15 cellular contexts compared by ENCODE assay signal in genomic region chr16:87322360-87322759, GRCh38. TPM values are rescaled to one million over a fixed set of nuclear protein-coding genes. Genes with fewer than 3 reads are reported as not detected.
DNase-seq lines count a peak whose midpoint lies in the region; ATAC-seq and TF ChIP-seq lines count a peak whose summit lies in the region.
"Had no signal": no experiment of that assay in that cellular context is flagged by ENCODE, and none has a peak within 500 bp of the region (broad histone marks: within the 10 kb centered on the region; RNA-seq: fewer than 3 reads in every experiment).

No MANE protein-coding gene starts in this region.

- H3K4me1 Mint-ChIP-seq in glutamatergic neuron (ENCODE audit: low read depth, unreplicated experiment): peaks cover 38% of the 10 kb centered on the region

- no peak for TF ChIP-seq CTCF in right atrium auricular region (IDR thresholded peaks at IDR 0.05)
- TF ChIP-seq CTCF in glutamatergic neuron (IDR thresholded peaks at IDR 0.05; ENCODE audit: partially characterized antibody, unreplicated experiment): no peak

- intact Hi-C loops in right cardiac atrium (cut with DNase I): loop anchor here in 3 of 4 donors (5.0 to 10.0 kb wide), 2 partner anchors 52 to 60 kb away; partner anchors contain the start of gene FBXO31 (in 2 of the 3)
- intact Hi-C loops in posterior vena cava (cut with DNase I): loop anchor here in 1 of 2 donors (10.0 kb wide), 1 partner anchor 52 kb away; no protein-coding TSS in a partner anchor

- H3K27me3 Mint-ChIP-seq in glutamatergic neuron (ENCODE audit: unreplicated experiment): peaks cover 9% of the 10 kb centered on the region
- H3K27me3 Mint-ChIP-seq: CD4-positive, alpha-beta T cell had no signal

- DNase-seq in right cardiac atrium (peak in 2 of 3 donors; percentile 17 to 37), right atrium auricular region (ENCODE audit: low spot score) (no peak), glutamatergic neuron (peak; percentile 25), posterior vena cava (ENCODE audit: low spot score) (peak; percentile 62), NOMO-1 (lab: John Stamatoyannopoulos, UW; ENCODE audit: unreplicated experiment in 2 of 2) (no peak), NK-92 (lab: John Stamatoyannopoulos, UW; ENCODE audit: unreplicated experiment) (no peak)
- DNase-seq in stimulated activated CD4-positive, alpha-beta T cell treated with anti-CD3 and anti-CD28 coated beads, Interleukin-15, amount 100 ng/mL, for 24 hours: no peak
- DNase-seq: BE2C; C1 segment of cervical spinal cord; Caco-2; CD4-positive, alpha-beta T cell; DMS79; GDM1; GM23248 had no signal

- ATAC-seq in right cardiac atrium: no peak

- H3K9me3 ChIP-seq in right cardiac atrium (ENCODE audit: control insufficient read depth, low read length) (no peaks in the 10 kb centered on the region), right atrium auricular region (no peaks in the 10 kb centered on the region)
- H3K9me3 ChIP-seq: BE2C, Caco-2, HAP-1 had no signal

- H3K9me3 Mint-ChIP-seq in glutamatergic neuron (ENCODE audit: unreplicated experiment): peaks cover 2% of the 10 kb centered on the region
- H3K9me3 Mint-ChIP-seq: CD4-positive, alpha-beta T cell had no signal

- H3K36me3 Mint-ChIP-seq in glutamatergic neuron (ENCODE audit: unreplicated experiment): no peaks in the 10 kb centered on the region

- no peaks in the 10 kb centered on the region for H3K36me3 ChIP-seq in right atrium auricular region
- H3K36me3 ChIP-seq: BE2C, HAP-1 had no signal

- WGBS in right cardiac atrium: 88% methylated on average over 9 of the region's 9 CpGs

- H3K4me1 ChIP-seq in right cardiac atrium (ENCODE audit: control insufficient read depth, insufficient read depth, low read length) (peaks cover 4% of the 10 kb centered on the region), right atrium auricular region (peaks cover 0 to 33% of the 10 kb centered on the region in 2 donors)
- H3K4me1 ChIP-seq: BE2C had no signal

- peak overlapping the region; percentile 97 for H3K27ac Mint-ChIP-seq in glutamatergic neuron (ENCODE audit: unreplicated experiment)
- H3K27ac Mint-ChIP-seq: CD4-positive, alpha-beta T cell had no signal

- H3K4me3 ChIP-seq in right cardiac atrium (ENCODE audit: low read length) (no peak overlapping the region), right atrium auricular region (no peak overlapping the region)
- H3K4me3 ChIP-seq: GM23248, HAP-1 had no signal

- peak overlapping the region; percentile 38 for H3K4me3 Mint-ChIP-seq in glutamatergic neuron (ENCODE audit: unreplicated experiment)
- H3K4me3 Mint-ChIP-seq: CD4-positive, alpha-beta T cell had no signal

- H3K27ac ChIP-seq in right cardiac atrium (ENCODE audit: low read length) (no peak overlapping the region), right atrium auricular region (no peak overlapping the region)
- H3K27ac ChIP-seq: GM23248 had no signal

- no peaks in the 10 kb centered on the region for H3K27me3 ChIP-seq in right cardiac atrium (ENCODE audit: control insufficient read depth, insufficient read depth)
- H3K27me3 ChIP-seq in right atrium auricular region: no peaks in the 10 kb centered on the region
- H3K27me3 ChIP-seq: BE2C had no signal

RNA-seq across cellular contexts. Expression of gene C16orf95, which starts 5.2 kb away (rescaled TPM):
- 1 to 10 TPM; 3.4 to 5.4 (median 4.2) TPM for total RNA-seq in right cardiac atrium
- 4.7 TPM for polyA plus RNA-seq in right cardiac atrium
- 1 to 10 TPM in 1 of 2 donors, under 1 TPM in 1; 0.59 to 2.4 TPM for total RNA-seq in right atrium auricular region
- 9.2 TPM for total RNA-seq in glutamatergic neuron (ENCODE audit: unreplicated experiment)
- 1 to 10 TPM; 1.1 to 3.1 TPM for total RNA-seq in posterior vena cava

Comparison
In these comparisons a context has a peak if more than half of its experiments do, and no peak if none do; other contexts are left out.
1. DNase-seq: peak in right cardiac atrium (2 of 3), glutamatergic neuron (single experiment) and posterior vena cava (single experiment); none in right atrium auricular region (single experiment), NOMO-1 (0 of 2), stimulated activated CD4-positive, alpha-beta T cell treated with anti-CD3 and anti-CD28 coated beads, Interleukin-15, amount 100 ng/mL, for 24 hours (single experiment) and NK-92 (single experiment).